In genomic region chr11:111916768-111917167, GRCh38 we compare ENCODE assay signal across 17 cellular contexts. TPM values are rescaled to one million over a fixed set of nuclear protein-coding genes. Genes with fewer than 3 reads are reported as not detected.
A peak's percentile ranks its signal among the peaks of the same experiment; 100 is the strongest.
DNase-seq lines count a peak whose midpoint lies in the region; ATAC-seq, FAIRE-seq and TF ChIP-seq lines count a peak whose summit lies in the region.
"Had no signal": no experiment of that assay in that cellular context is flagged by ENCODE, and none has a peak within 500 bp of the region (broad histone marks: within the 10 kb centered on the region; RNA-seq: fewer than 3 reads in every experiment).

No MANE protein-coding gene starts in this region.

- H2AFZ ChIP-seq in mesenchymal stem cell (ENCODE audit: low read depth, low read length): no peak overlapping the region

- H3K4me2 ChIP-seq in mesenchymal stem cell (ENCODE audit: low read length, poor library complexity, severe bottlenecking): no peak overlapping the region
- H3K4me2 ChIP-seq: BLaER1 had no signal

- H3K4me1 ChIP-seq in right atrium auricular region (peaks cover 0 to 32% of the 10 kb centered on the region in 2 donors), gastrocnemius medialis (peaks cover 47 to 54% of the 10 kb centered on the region in 2 donors), mesenchymal stem cell (ENCODE audit: control insufficient read depth, insufficient read depth, low read depth, low read length) (peaks cover 13% of the 10 kb centered on the region)

- H2AK5ac ChIP-seq in mesenchymal stem cell (ENCODE audit: low read length, severe bottlenecking): no peak overlapping the region

- ATAC-seq in gastrocnemius medialis: no peak
- ATAC-seq: HepG2 had no signal

- H2BK120ac ChIP-seq in mesenchymal stem cell (ENCODE audit: low read depth, low read length): no peak overlapping the region

- peak overlapping the region; percentile 6 for H3K27ac Mint-ChIP-seq in endothelial cell (ENCODE audit: unreplicated experiment)
- no peak overlapping the region for H3K27ac Mint-ChIP-seq in activated naive CD4-positive, alpha-beta T cell treated with anti-CD3 and anti-CD28 coated beads, Interleukin-2, amount 10 ng/mL, durations not matched to agents 7 days and 5 days

- TF ChIP-seq CTCF in right atrium auricular region (IDR thresholded peaks at IDR 0.05) (no peak), endothelial cell (IDR thresholded peaks at IDR 0.05; ENCODE audit: unreplicated experiment) (no peak), gastrocnemius medialis (IDR thresholded peaks at IDR 0.05 in 4 of 5, conservative IDR thresholded peaks at IDR 0.05 in 1 of 5) (no peak)

- H3K14ac ChIP-seq in mesenchymal stem cell (ENCODE audit: low read length in 2 of 2): no peak overlapping the region

- H3K9me3 ChIP-seq in right atrium auricular region (no peaks in the 10 kb centered on the region), gastrocnemius medialis (no peaks in the 10 kb centered on the region), mesenchymal stem cell (ENCODE audit: control insufficient read depth, low read length) (no peaks in the 10 kb centered on the region)
- H3K9me3 ChIP-seq: BLaER1, HAP-1 had no signal

- no peak overlapping the region for H3K4me3 Mint-ChIP-seq in endothelial cell (ENCODE audit: unreplicated experiment)
- H3K4me3 Mint-ChIP-seq in activated naive CD4-positive, alpha-beta T cell treated with anti-CD3 and anti-CD28 coated beads, Interleukin-2, amount 10 ng/mL, durations not matched to agents 7 days and 5 days: no peak overlapping the region
- H3K4me3 Mint-ChIP-seq: CD8-positive, alpha-beta memory T cell had no signal

- H3K27ac ChIP-seq in right atrium auricular region (peak overlapping the region; percentile 9 to 100), gastrocnemius medialis (peak overlapping the region; percentile 91 to 94 (median 92)), mesenchymal stem cell (ENCODE audit: low read length, poor library complexity, severe bottlenecking) (no peak overlapping the region)
- H3K27ac ChIP-seq: BLaER1 had no signal

- H3K4me3 ChIP-seq in right atrium auricular region: no peak overlapping the region
- H3K4me3 ChIP-seq in gastrocnemius medialis: no peak overlapping the region
- H3K4me3 ChIP-seq in mesenchymal stem cell (ENCODE audit: insufficient read depth in 1 of 2, low read depth in 1 of 2, low read length in 2 of 2): no peak overlapping the region
- H3K4me3 ChIP-seq: BLaER1, HAP-1 had no signal

- H3K36me3 ChIP-seq in right atrium auricular region: no peaks in the 10 kb centered on the region
- no peaks in the 10 kb centered on the region for H3K36me3 ChIP-seq in gastrocnemius medialis
- H3K36me3 ChIP-seq in mesenchymal stem cell (ENCODE audit: control insufficient read depth in 1 of 2, insufficient read depth in 2 of 2, low read depth in 1 of 2, low read length in 2 of 2): peaks cover 0 to 11% of the 10 kb centered on the region in 2 experiments
- H3K36me3 ChIP-seq: BLaER1, HAP-1 had no signal

- WGBS in mesenchymal stem cell: 95% methylated on average over 1 of the region's 1 CpG

- no peak overlapping the region for H3K4ac ChIP-seq in mesenchymal stem cell (ENCODE audit: low read depth in 1 of 2, low read length in 2 of 2)

- CTCF ChIA-PET in activated naive CD4-positive, alpha-beta T cell treated with anti-CD3 and anti-CD28 coated beads, Interleukin-2, amount 10 ng/mL, durations not matched to agents 7 days and 5 days (lab: Charles Lee): no interaction called here

- in situ Hi-C loops in gastrocnemius medialis (cut with MboI; ENCODE audit: low sequenced_read_pairs in 4 of 4): no loop called here

- H3K27me3 ChIP-seq in right atrium auricular region (no peaks in the 10 kb centered on the region), gastrocnemius medialis (no peaks in the 10 kb centered on the region), mesenchymal stem cell (ENCODE audit: control insufficient read depth in 1 of 2, insufficient read depth in 1 of 2, low read length in 2 of 2) (no peaks in the 10 kb centered on the region)
- H3K27me3 ChIP-seq: BLaER1 had no signal

- no peaks in the 10 kb centered on the region for H3K79me1 ChIP-seq in mesenchymal stem cell (replicated peaks; ENCODE audit: low read length, poor library complexity, severe bottlenecking)

- TF ChIP-seq POLR2A in gastrocnemius medialis (IDR thresholded peaks at IDR 0.05): no peak

- FAIRE-seq in urothelium cell line (lab: Jason Lieb, UNC): peak; percentile 52
- FAIRE-seq: HepG2 had no signal

- no peak overlapping the region for H3K9ac ChIP-seq in mesenchymal stem cell (ENCODE audit: low read length)
- H3K9ac ChIP-seq: BLaER1 had no signal

- H3K36me3 Mint-ChIP-seq in endothelial cell (ENCODE audit: low read depth, unreplicated experiment): no peaks in the 10 kb centered on the region
- H3K36me3 Mint-ChIP-seq in activated naive CD4-positive, alpha-beta T cell treated with anti-CD3 and anti-CD28 coated beads, Interleukin-2, amount 10 ng/mL, durations not matched to agents 7 days and 5 days: no peaks in the 10 kb centered on the region

- H2BK5ac ChIP-seq in mesenchymal stem cell (ENCODE audit: low read depth, low read length, poor library complexity, severe bottlenecking): no peak overlapping the region

- no peak overlapping the region for H4K91ac ChIP-seq in mesenchymal stem cell (ENCODE audit: low read length)

- DNase-seq in right atrium auricular region (ENCODE audit: low spot score) (no peak), cardiac septum (ENCODE audit: low spot score) (no peak), endothelial cell (ENCODE audit: low spot score) (no peak), gastrocnemius medialis (no peak), urothelium cell line (ENCODE audit: low spot score) (no peak), putamen (ENCODE audit: low spot score) (no peak), mesenchymal stem cell (no peak)
- DNase-seq in activated naive CD4-positive, alpha-beta T cell treated with anti-CD3 and anti-CD28 coated beads, Interleukin-2, amount 10 ng/mL, durations not matched to agents 7 days and 5 days: no peak
- DNase-seq: 8988T; AML-193; CD8-positive, alpha-beta memory T cell; DMS53; GOT3 had no signal

- no peak overlapping the region for H3K18ac ChIP-seq in mesenchymal stem cell (ENCODE audit: low read depth in 1 of 2, low read length in 2 of 2)

- no peak overlapping the region for H2BK15ac ChIP-seq in mesenchymal stem cell (ENCODE audit: low read depth, poor library complexity, severe bottlenecking)

- peaks cover 13% of the 10 kb centered on the region for H3K4me1 Mint-ChIP-seq in endothelial cell (ENCODE audit: unreplicated experiment)
- H3K4me1 Mint-ChIP-seq in activated naive CD4-positive, alpha-beta T cell treated with anti-CD3 and anti-CD28 coated beads, Interleukin-2, amount 10 ng/mL, durations not matched to agents 7 days and 5 days: no peaks in the 10 kb centered on the region
- H3K4me1 Mint-ChIP-seq: CD8-positive, alpha-beta memory T cell had no signal

- H3K9me3 Mint-ChIP-seq in endothelial cell (ENCODE audit: unreplicated experiment): no peaks in the 10 kb centered on the region
- no peaks in the 10 kb centered on the region for H3K9me3 Mint-ChIP-seq in activated naive CD4-positive, alpha-beta T cell treated with anti-CD3 and anti-CD28 coated beads, Interleukin-2, amount 10 ng/mL, durations not matched to agents 7 days and 5 days

- H4K8ac ChIP-seq in mesenchymal stem cell (ENCODE audit: low read length): no peak overlapping the region

- intact Hi-C loops in cardiac septum (cut with DNase I): no loop called here
- intact Hi-C loops in gastrocnemius medialis (cut with DNase I; ENCODE audit: low total_unique reads): no loop called here

- H3K27me3 Mint-ChIP-seq in endothelial cell (ENCODE audit: unreplicated experiment): peaks cover under 1% of the 10 kb centered on the region
- peaks cover 61% of the 10 kb centered on the region for H3K27me3 Mint-ChIP-seq in activated naive CD4-positive, alpha-beta T cell treated with anti-CD3 and anti-CD28 coated beads, Interleukin-2, amount 10 ng/mL, durations not matched to agents 7 days and 5 days

- H3K23ac ChIP-seq in mesenchymal stem cell (ENCODE audit: low read length in 2 of 2): no peak overlapping the region

- no peak overlapping the region for H2BK12ac ChIP-seq in mesenchymal stem cell (ENCODE audit: low read length in 2 of 2)

RNA-seq across cellular contexts. Expression of gene C11orf52, which starts 1.9 kb away (rescaled TPM):
- 1 to 10 TPM; 1.5 to 8.3 TPM for total RNA-seq in right atrium auricular region
- total RNA-seq in cardiac septum: 2.6 TPM
- 2.8 TPM for total RNA-seq in endothelial cell (ENCODE audit: unreplicated experiment)
- total RNA-seq in gastrocnemius medialis: 10 to 100 TPM in 2 of 4 donors, 1 to 10 TPM in 2; 6.3 to 23.8 (median 11.9) TPM
- 0.41 TPM for polyA plus RNA-seq in mesenchymal stem cell (2013, experiment 1 of 2)
- polyA plus RNA-seq in mesenchymal stem cell (2013, experiment 2 of 2): 0.30 TPM
- total RNA-seq: CD8-positive, alpha-beta memory T cell; Daoy had no signal
- polyA plus RNA-seq: CD8-positive, alpha-beta memory T cell had no signal

RNA-seq across cellular contexts. Expression of gene HSPB2, which starts 4.2 kb away (rescaled TPM):
- 10 to 100 TPM in 1 of 2 donors, 1 to 10 TPM in 1; 5.5 to 13.0 TPM for total RNA-seq in right atrium auricular region
- total RNA-seq in cardiac septum: 59.9 TPM
- not detected for total RNA-seq in endothelial cell (ENCODE audit: unreplicated experiment)
- total RNA-seq in gastrocnemius medialis: 1 to 10 TPM in 3 of 4 donors, under 1 TPM in 1; 0.41 to 4.6 (median 2.4) TPM
- 0.10 TPM for polyA plus RNA-seq in mesenchymal stem cell (2013, experiment 1 of 2)
- not detected for polyA plus RNA-seq in mesenchymal stem cell (2013, experiment 2 of 2)
- total RNA-seq: CD8-positive, alpha-beta memory T cell; Daoy; HepG2 had no signal
- polyA plus RNA-seq: CD8-positive, alpha-beta memory T cell had no signal

RNA-seq across cellular contexts. Expression of gene CRYAB, which starts 5.2 kb away (rescaled TPM):
- total RNA-seq in right atrium auricular region (1,000 to 10,000 TPM; 2,961 to 3,608 TPM), cardiac septum (8,606 TPM), endothelial cell (ENCODE audit: unreplicated experiment) (not detected), gastrocnemius medialis (1,000 to 10,000 TPM in 2 of 4 donors, 100 to 1,000 TPM in 2; 763 to 2,291 (median 1,427) TPM)
- polyA plus RNA-seq in mesenchymal stem cell (2013, experiment 1 of 2): 9.0 TPM
- polyA plus RNA-seq in mesenchymal stem cell (2013, experiment 2 of 2): 9.8 TPM
- total RNA-seq: CD8-positive, alpha-beta memory T cell; Daoy had no signal
- polyA plus RNA-seq: CD8-positive, alpha-beta memory T cell had no signal

RNA-seq across cellular contexts. Expression of gene DIXDC1, which starts 20.4 kb away (rescaled TPM):
- 10 to 100 TPM; 25.7 to 50.9 TPM for total RNA-seq in right atrium auricular region
- 29.0 TPM for total RNA-seq in cardiac septum
- 6.2 TPM for total RNA-seq in endothelial cell (ENCODE audit: unreplicated experiment)
- 10 to 100 TPM in 1 of 4 donors, 1 to 10 TPM in 3; 1.9 to 10.4 (median 5.0) TPM for total RNA-seq in gastrocnemius medialis
- polyA plus RNA-seq in mesenchymal stem cell (2013, experiment 1 of 2): 8.6 TPM
- 8.7 TPM for polyA plus RNA-seq in mesenchymal stem cell (2013, experiment 2 of 2)

RNA-seq across cellular contexts. Expression of gene CFAP68, which starts 37.4 kb away (rescaled TPM):
- total RNA-seq in right atrium auricular region: 10 to 100 TPM; 27.7 to 40.9 TPM
- total RNA-seq in cardiac septum: 27.8 TPM
- 35.6 TPM for total RNA-seq in endothelial cell (ENCODE audit: unreplicated experiment)
- total RNA-seq in gastrocnemius medialis: 10 to 100 TPM in 2 of 4 donors, 1 to 10 TPM in 2; 8.2 to 20.9 (median 9.8) TPM
- polyA plus RNA-seq in mesenchymal stem cell (2013, experiment 1 of 2): 14.6 TPM
- 13.8 TPM for polyA plus RNA-seq in mesenchymal stem cell (2013, experiment 2 of 2)

Comparison
In these comparisons a context has a peak if more than half of its experiments do, and no peak if none do; other contexts are left out.
1. RNA of gene CRYAB, which starts 5.2 kb away (total RNA-seq): 8,606 TPM in cardiac septum (single experiment), 2,961 to 3,608 TPM in right atrium auricular region and 763 to 2,291 TPM in gastrocnemius medialis; not detected in endothelial cell (single experiment); every median in the first group is over 100 times any median in the second.